1 cellular context compared by ENCODE assay signal in genomic region chr12:12562585-12563245, GRCh38.
A peak's percentile ranks its signal among the peaks of the same experiment; 100 is the strongest.
TF ChIP-seq lines count a peak whose summit lies in the region.

Gene DUSP16, minus strand, starts transcription at chr12:12562863. Its CDS starts 41,765 bp downstream, at chr12:12521098.

TF ChIP-seq in HepG2, 621 proteins besides CTCF, POLR2A, EP300 and RAD21 (continued from another document and continues in another):
- TF ChIP-seq ZNF44 (CRISPR knock-in tag; IDR thresholded peaks at IDR 0.05) (no peak), PHF5A (CRISPR knock-in tag; IDR thresholded peaks at IDR 0.05; ENCODE audit: low read depth, unreplicated experiment) (no peak), ETV5 (CRISPR knock-in tag; IDR thresholded peaks at IDR 0.05; ENCODE audit: borderline replicate concordance) (peak; percentile 13; the same call in 1 of the 2 replicates), ZNF446 (CRISPR knock-in tag; IDR thresholded peaks at IDR 0.05) (no peak), MED1 (CRISPR knock-in tag; IDR thresholded peaks at IDR 0.05) (peak; percentile 52; the same call in 1 of the 2 replicates), FOSL1 (CRISPR knock-in tag; IDR thresholded peaks at IDR 0.05; ENCODE audit: borderline replicate concordance) (no peak), HNRNPH1 (optimal IDR thresholded peaks at IDR 0.05; ENCODE audit: low read depth, low read length) (no peak), HDAC6 (IDR thresholded peaks at IDR 0.05; ENCODE audit: low read depth, low read length) (no peak), ZNF281 (CRISPR knock-in tag; IDR thresholded peaks at IDR 0.05; ENCODE audit: borderline replicate concordance) (peak; percentile 70; the same call in 1 of the 2 replicates), MLLT10 (CRISPR knock-in tag; IDR thresholded peaks at IDR 0.05) (no peak), MTA1 (CRISPR knock-in tag; IDR thresholded peaks at IDR 0.05; ENCODE audit: borderline replicate concordance) (0 out of 2 replicates have a peak, but pooled peaks have one; percentile 37), U2AF2 (IDR thresholded peaks at IDR 0.05; ENCODE audit: low read depth, low read length) (no peak), ZNF768 (CRISPR knock-in tag; IDR thresholded peaks at IDR 0.05) (0 out of 2 replicates have a peak, but pooled peaks have one; percentile 17), ZNF782 (CRISPR knock-in tag; IDR thresholded peaks at IDR 0.05; ENCODE audit: borderline replicate concordance) (no peak), ZFY (CRISPR knock-in tag; IDR thresholded peaks at IDR 0.05) (0 out of 2 replicates have a peak, but pooled peaks have one; percentile 12), HOXA7 (CRISPR knock-in tag; IDR thresholded peaks at IDR 0.05) (no peak), SAP130 (CRISPR knock-in tag; IDR thresholded peaks at IDR 0.05; ENCODE audit: low read depth) (peak; percentile 64), ASH2L (IDR thresholded peaks at IDR 0.05; ENCODE audit: insufficient read length, low read depth, low read length) (peak; percentile 78), ZNF333 (CRISPR knock-in tag; IDR thresholded peaks at IDR 0.05; ENCODE audit: borderline replicate concordance) (no peak), ZNF362 (CRISPR knock-in tag; IDR thresholded peaks at IDR 0.05; ENCODE audit: borderline replicate concordance) (peak; percentile 6; the same call in 1 of the 2 replicates), NR2F6 (IDR thresholded peaks at IDR 0.05) (no peak; the same call in 1 of the 2 replicates), NR2F6 (CRISPR knock-in tag; IDR thresholded peaks at IDR 0.05) (peak; percentile 59; the same call in 1 of the 2 replicates), SMAD3 (CRISPR knock-in tag; IDR thresholded peaks at IDR 0.05) (no peak), FOXP1 (IDR thresholded peaks at IDR 0.05) (no peak), FOXP1 (CRISPR knock-in tag; IDR thresholded peaks at IDR 0.05) (no peak), ZNF460 (CRISPR knock-in tag; IDR thresholded peaks at IDR 0.05; ENCODE audit: borderline replicate concordance) (no peak), RARG (CRISPR knock-in tag; IDR thresholded peaks at IDR 0.05; ENCODE audit: low read depth) (no peak), NAIF1 (CRISPR knock-in tag; IDR thresholded peaks at IDR 0.05; ENCODE audit: borderline replicate concordance) (no peak), ZNF430 (CRISPR knock-in tag; IDR thresholded peaks at IDR 0.05) (peak; percentile 50; the same call in 1 of the 2 replicates), NFATC3 (CRISPR knock-in tag; IDR thresholded peaks at IDR 0.05) (no peak), SOX13 (IDR thresholded peaks at IDR 0.05) (no peak), SOX13 (CRISPR knock-in tag; conservative IDR thresholded peaks at IDR 0.05 in 1 of 2, IDR thresholded peaks at IDR 0.05 in 1 of 2) (peak in 1 of 2 experiments; percentile 45; a peak in 1 of 4 replicates), XRCC5 (optimal IDR thresholded peaks at IDR 0.05; ENCODE audit: low read length) (no peak), ELF1 (CRISPR knock-in tag; IDR thresholded peaks at IDR 0.05) (no peak), PHF8 (CRISPR knock-in tag; IDR thresholded peaks at IDR 0.05) (0 out of 2 replicates have a peak, but pooled peaks have one; percentile 22)
- TF ChIP-seq, protein P1, sequence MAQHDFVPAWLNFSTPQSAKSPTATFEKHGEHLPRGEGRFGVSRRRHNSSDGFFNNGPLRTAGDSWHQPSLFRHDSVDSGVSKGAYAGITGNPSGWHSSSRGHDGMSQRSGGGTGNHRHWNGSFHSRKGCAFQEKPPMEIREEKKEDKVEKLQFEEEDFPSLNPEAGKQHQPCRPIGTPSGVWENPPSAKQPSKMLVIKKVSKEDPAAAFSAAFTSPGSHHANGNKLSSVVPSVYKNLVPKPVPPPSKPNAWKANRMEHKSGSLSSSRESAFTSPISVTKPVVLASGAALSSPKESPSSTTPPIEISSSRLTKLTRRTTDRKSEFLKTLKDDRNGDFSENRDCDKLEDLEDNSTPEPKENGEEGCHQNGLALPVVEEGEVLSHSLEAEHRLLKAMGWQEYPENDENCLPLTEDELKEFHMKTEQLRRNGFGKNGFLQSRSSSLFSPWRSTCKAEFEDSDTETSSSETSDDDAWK (CRISPR knock-in tag; IDR thresholded peaks at IDR 0.05) = no peak
- TF ChIP-seq, protein P2, sequence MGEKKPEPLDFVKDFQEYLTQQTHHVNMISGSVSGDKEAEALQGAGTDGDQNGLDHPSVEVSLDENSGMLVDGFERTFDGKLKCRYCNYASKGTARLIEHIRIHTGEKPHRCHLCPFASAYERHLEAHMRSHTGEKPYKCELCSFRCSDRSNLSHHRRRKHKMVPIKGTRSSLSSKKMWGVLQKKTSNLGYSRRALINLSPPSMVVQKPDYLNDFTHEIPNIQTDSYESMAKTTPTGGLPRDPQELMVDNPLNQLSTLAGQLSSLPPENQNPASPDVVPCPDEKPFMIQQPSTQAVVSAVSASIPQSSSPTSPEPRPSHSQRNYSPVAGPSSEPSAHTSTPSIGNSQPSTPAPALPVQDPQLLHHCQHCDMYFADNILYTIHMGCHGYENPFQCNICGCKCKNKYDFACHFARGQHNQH (CRISPR knock-in tag; IDR thresholded peaks at IDR 0.05) = 0 out of 2 replicates have a peak, but pooled peaks have one; percentile 46
- TF ChIP-seq, protein P3, sequence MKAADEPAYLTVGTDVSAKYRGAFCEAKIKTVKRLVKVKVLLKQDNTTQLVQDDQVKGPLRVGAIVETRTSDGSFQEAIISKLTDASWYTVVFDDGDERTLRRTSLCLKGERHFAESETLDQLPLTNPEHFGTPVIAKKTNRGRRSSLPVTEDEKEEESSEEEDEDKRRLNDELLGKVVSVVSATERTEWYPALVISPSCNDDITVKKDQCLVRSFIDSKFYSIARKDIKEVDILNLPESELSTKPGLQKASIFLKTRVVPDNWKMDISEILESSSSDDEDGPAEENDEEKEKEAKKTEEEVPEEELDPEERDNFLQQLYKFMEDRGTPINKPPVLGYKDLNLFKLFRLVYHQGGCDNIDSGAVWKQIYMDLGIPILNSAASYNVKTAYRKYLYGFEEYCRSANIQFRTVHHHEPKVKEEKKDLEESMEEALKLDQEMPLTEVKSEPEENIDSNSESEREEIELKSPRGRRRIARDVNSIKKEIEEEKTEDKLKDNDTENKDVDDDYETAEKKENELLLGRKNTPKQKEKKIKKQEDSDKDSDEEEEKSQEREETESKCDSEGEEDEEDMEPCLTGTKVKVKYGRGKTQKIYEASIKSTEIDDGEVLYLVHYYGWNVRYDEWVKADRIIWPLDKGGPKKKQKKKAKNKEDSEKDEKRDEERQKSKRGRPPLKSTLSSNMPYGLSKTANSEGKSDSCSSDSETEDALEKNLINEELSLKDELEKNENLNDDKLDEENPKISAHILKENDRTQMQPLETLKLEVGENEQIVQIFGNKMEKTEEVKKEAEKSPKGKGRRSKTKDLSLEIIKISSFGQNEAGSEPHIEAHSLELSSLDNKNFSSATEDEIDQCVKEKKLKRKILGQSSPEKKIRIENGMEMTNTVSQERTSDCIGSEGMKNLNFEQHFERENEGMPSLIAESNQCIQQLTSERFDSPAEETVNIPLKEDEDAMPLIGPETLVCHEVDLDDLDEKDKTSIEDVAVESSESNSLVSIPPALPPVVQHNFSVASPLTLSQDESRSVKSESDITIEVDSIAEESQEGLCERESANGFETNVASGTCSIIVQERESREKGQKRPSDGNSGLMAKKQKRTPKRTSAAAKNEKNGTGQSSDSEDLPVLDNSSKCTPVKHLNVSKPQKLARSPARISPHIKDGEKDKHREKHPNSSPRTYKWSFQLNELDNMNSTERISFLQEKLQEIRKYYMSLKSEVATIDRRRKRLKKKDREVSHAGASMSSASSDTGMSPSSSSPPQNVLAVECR (CRISPR knock-in tag; IDR thresholded peaks at IDR 0.05; ENCODE audit: borderline replicate concordance) = peak; percentile 38; the same call in 1 of the 2 replicates
- TF ChIP-seq, protein P4, sequence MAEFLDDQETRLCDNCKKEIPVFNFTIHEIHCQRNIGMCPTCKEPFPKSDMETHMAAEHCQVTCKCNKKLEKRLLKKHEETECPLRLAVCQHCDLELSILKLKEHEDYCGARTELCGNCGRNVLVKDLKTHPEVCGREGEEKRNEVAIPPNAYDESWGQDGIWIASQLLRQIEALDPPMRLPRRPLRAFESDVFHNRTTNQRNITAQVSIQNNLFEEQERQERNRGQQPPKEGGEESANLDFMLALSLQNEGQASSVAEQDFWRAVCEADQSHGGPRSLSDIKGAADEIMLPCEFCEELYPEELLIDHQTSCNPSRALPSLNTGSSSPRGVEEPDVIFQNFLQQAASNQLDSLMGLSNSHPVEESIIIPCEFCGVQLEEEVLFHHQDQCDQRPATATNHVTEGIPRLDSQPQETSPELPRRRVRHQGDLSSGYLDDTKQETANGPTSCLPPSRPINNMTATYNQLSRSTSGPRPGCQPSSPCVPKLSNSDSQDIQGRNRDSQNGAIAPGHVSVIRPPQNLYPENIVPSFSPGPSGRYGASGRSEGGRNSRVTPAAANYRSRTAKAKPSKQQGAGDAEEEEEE (CRISPR knock-in tag; IDR thresholded peaks at IDR 0.05; ENCODE audit: borderline replicate concordance) = no peak
- TF ChIP-seq, protein P5, sequence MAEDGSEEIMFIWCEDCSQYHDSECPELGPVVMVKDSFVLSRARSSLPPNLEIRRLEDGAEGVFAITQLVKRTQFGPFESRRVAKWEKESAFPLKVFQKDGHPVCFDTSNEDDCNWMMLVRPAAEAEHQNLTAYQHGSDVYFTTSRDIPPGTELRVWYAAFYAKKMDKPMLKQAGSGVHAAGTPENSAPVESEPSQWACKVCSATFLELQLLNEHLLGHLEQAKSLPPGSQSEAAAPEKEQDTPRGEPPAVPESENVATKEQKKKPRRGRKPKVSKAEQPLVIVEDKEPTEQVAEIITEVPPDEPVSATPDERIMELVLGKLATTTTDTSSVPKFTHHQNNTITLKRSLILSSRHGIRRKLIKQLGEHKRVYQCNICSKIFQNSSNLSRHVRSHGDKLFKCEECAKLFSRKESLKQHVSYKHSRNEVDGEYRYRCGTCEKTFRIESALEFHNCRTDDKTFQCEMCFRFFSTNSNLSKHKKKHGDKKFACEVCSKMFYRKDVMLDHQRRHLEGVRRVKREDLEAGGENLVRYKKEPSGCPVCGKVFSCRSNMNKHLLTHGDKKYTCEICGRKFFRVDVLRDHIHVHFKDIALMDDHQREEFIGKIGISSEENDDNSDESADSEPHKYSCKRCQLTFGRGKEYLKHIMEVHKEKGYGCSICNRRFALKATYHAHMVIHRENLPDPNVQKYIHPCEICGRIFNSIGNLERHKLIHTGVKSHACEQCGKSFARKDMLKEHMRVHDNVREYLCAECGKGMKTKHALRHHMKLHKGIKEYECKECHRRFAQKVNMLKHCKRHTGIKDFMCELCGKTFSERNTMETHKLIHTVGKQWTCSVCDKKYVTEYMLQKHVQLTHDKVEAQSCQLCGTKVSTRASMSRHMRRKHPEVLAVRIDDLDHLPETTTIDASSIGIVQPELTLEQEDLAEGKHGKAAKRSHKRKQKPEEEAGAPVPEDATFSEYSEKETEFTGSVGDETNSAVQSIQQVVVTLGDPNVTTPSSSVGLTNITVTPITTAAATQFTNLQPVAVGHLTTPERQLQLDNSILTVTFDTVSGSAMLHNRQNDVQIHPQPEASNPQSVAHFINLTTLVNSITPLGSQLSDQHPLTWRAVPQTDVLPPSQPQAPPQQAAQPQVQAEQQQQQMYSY (CRISPR knock-in tag; IDR thresholded peaks at IDR 0.05) = peak; percentile 59; the same call in 1 of the 2 replicates
- TF ChIP-seq, protein P6, sequence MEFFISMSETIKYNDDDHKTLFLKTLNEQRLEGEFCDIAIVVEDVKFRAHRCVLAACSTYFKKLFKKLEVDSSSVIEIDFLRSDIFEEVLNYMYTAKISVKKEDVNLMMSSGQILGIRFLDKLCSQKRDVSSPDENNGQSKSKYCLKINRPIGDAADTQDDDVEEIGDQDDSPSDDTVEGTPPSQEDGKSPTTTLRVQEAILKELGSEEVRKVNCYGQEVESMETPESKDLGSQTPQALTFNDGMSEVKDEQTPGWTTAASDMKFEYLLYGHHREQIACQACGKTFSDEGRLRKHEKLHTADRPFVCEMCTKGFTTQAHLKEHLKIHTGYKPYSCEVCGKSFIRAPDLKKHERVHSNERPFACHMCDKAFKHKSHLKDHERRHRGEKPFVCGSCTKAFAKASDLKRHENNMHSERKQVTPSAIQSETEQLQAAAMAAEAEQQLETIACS (CRISPR knock-in tag; IDR thresholded peaks at IDR 0.05) = peak; percentile 81
- TF ChIP-seq, protein P7, sequence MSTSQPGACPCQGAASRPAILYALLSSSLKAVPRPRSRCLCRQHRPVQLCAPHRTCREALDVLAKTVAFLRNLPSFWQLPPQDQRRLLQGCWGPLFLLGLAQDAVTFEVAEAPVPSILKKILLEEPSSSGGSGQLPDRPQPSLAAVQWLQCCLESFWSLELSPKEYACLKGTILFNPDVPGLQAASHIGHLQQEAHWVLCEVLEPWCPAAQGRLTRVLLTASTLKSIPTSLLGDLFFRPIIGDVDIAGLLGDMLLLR (CRISPR knock-in tag; IDR thresholded peaks at IDR 0.05) = no peak
